9 cellular contexts compared by ENCODE assay signal in genomic region chr5:90421136-90421535, GRCh38. TPM values are rescaled to one million over a fixed set of nuclear protein-coding genes. Genes with fewer than 3 reads are reported as not detected.
A peak's percentile ranks its signal among the peaks of the same experiment; 100 is the strongest.
DNase-seq lines count a peak whose midpoint lies in the region; ATAC-seq, FAIRE-seq and TF ChIP-seq lines count a peak whose summit lies in the region.
"Had no signal": no experiment of that assay in that cellular context is flagged by ENCODE, and none has a peak within 500 bp of the region (broad histone marks: within the 10 kb centered on the region; RNA-seq: fewer than 3 reads in every experiment).

No MANE protein-coding gene starts in this region.

- H4K20me1 ChIP-seq in SK-N-SH (ENCODE audit: insufficient read depth) = no peaks in the 10 kb centered on the region

- TF ChIP-seq POLR2A in stomach (IDR thresholded peaks at IDR 0.05) = no peak

- H3K27me3 Mint-ChIP-seq in activated naive CD4-positive, alpha-beta T cell treated with anti-CD3 and anti-CD28 coated beads, Interleukin-2, amount 10 ng/mL, durations not matched to agents 7 days and 5 days = peaks cover 25% of the 10 kb centered on the region

- FAIRE-seq in HTR-8/SVneo (lab: Jason Lieb, UNC) = no peak

- no peaks in the 10 kb centered on the region for H3K79me2 ChIP-seq in SK-N-SH (ENCODE audit: insufficient read depth)

- no peak for TF ChIP-seq RAD21 in SK-N-SH (IDR thresholded peaks at IDR 0.05; ENCODE audit: low read length)

- 40% methylated on average over 4 of the region's 4 CpGs for WGBS in SK-N-SH (ENCODE audit: low lambda C conversion rate)
- WGBS in stomach, 5 donors = 17 to 31% (median 21%) methylated on average over 4 of the region's 4 CpGs

- H3K27ac Mint-ChIP-seq in activated naive CD4-positive, alpha-beta T cell treated with anti-CD3 and anti-CD28 coated beads, Interleukin-2, amount 10 ng/mL, durations not matched to agents 7 days and 5 days = no peak overlapping the region
- H3K27ac Mint-ChIP-seq: CD4-positive, alpha-beta T cell had no signal

- H3K36me3 Mint-ChIP-seq in activated naive CD4-positive, alpha-beta T cell treated with anti-CD3 and anti-CD28 coated beads, Interleukin-2, amount 10 ng/mL, durations not matched to agents 7 days and 5 days = no peaks in the 10 kb centered on the region

- no peaks in the 10 kb centered on the region for H3K9me3 Mint-ChIP-seq in activated naive CD4-positive, alpha-beta T cell treated with anti-CD3 and anti-CD28 coated beads, Interleukin-2, amount 10 ng/mL, durations not matched to agents 7 days and 5 days
- H3K9me3 Mint-ChIP-seq: CD4-positive, alpha-beta T cell had no signal

- H3K4me2 ChIP-seq in SK-N-SH = no peak overlapping the region

- POLR2A ChIA-PET in SK-N-SH (lab: Yijun Ruan, JAX) = no interaction called here

- H3K4me1 ChIP-seq in SK-N-SH (ENCODE audit: control insufficient read depth in 1 of 2, insufficient read depth in 2 of 2, low read depth in 1 of 2, low read length in 1 of 2) (no peaks in the 10 kb centered on the region), stomach (no peaks in the 10 kb centered on the region)

- H3K9ac ChIP-seq in SK-N-SH = no peak overlapping the region

- ATAC-seq in SK-N-SH treated with all-trans-retinoic acid at 6 μM for 48 hours = peak; percentile 75

- H2AFZ ChIP-seq in SK-N-SH (ENCODE audit: low read depth) = no peak overlapping the region

- H3K4me3 ChIP-seq in SK-N-SH (ENCODE audit: low read depth in 2 of 2, low read length in 1 of 2) (no peak overlapping the region), fibroblast of mammary gland (ENCODE audit: control insufficient read depth, low read depth, low read length) (no peak overlapping the region), stomach (no peak overlapping the region)

- H3F3A ChIP-seq in SK-N-SH (replicated peaks; ENCODE audit: insufficient read depth) = no peaks in the 10 kb centered on the region

- H3K9me3 ChIP-seq in SK-N-SH (no peaks in the 10 kb centered on the region), stomach (no peaks in the 10 kb centered on the region)

- H3K4me3 Mint-ChIP-seq in activated naive CD4-positive, alpha-beta T cell treated with anti-CD3 and anti-CD28 coated beads, Interleukin-2, amount 10 ng/mL, durations not matched to agents 7 days and 5 days = no peak overlapping the region
- H3K4me3 Mint-ChIP-seq: CD4-positive, alpha-beta T cell had no signal

- CTCF ChIA-PET in SK-N-SH (lab: Yijun Ruan, JAX) = interaction anchor here (0.9 to 3.1 kb wide), 6 partner anchors 9 to 363 kb away, joined by 3 to 10 read pairs (median 6); no protein-coding TSS in a partner anchor
- CTCF ChIA-PET in activated naive CD4-positive, alpha-beta T cell treated with anti-CD3 and anti-CD28 coated beads, Interleukin-2, amount 10 ng/mL, durations not matched to agents 7 days and 5 days (lab: Charles Lee) = interaction anchor here (1.5 kb wide), 1 partner anchor 16 kb away, joined by 7 read pairs; no protein-coding TSS in a partner anchor

- intact Hi-C loops in stomach (cut with DNase I; ENCODE audit: low total_unique reads) = no loop called here

- no peaks in the 10 kb centered on the region for H3K27me3 ChIP-seq in SK-N-SH (ENCODE audit: insufficient read depth)
- no peaks in the 10 kb centered on the region for H3K27me3 ChIP-seq in stomach

- H3K36me3 ChIP-seq in SK-N-SH (replicated peaks in 1 of 2; ENCODE audit: control insufficient read depth in 1 of 2, insufficient read depth in 2 of 2, low read length in 1 of 2) (no peaks in the 10 kb centered on the region), stomach (no peaks in the 10 kb centered on the region)

- TF ChIP-seq CTCF in SK-N-SH (IDR thresholded peaks at IDR 0.05) (no peak), fibroblast of mammary gland (conservative IDR thresholded peaks at IDR 0.05; ENCODE audit: control insufficient read depth, insufficient read depth, low read depth, low read length) (no peak), stomach (IDR thresholded peaks at IDR 0.05) (peak in 1 of 7 experiments; percentile 9)

- TF ChIP-seq EP300 in SK-N-SH (IDR thresholded peaks at IDR 0.05; ENCODE audit: borderline replicate concordance in 1 of 2, low read depth in 1 of 2, low read length in 1 of 2) (no peak), stomach (IDR thresholded peaks at IDR 0.05) (no peak)

- H3K9me2 ChIP-seq in SK-N-SH = no peaks in the 10 kb centered on the region

- H3K4me1 Mint-ChIP-seq in activated naive CD4-positive, alpha-beta T cell treated with anti-CD3 and anti-CD28 coated beads, Interleukin-2, amount 10 ng/mL, durations not matched to agents 7 days and 5 days = no peaks in the 10 kb centered on the region

- H3K27ac ChIP-seq in SK-N-SH (ENCODE audit: low read depth in 2 of 2, low read length in 1 of 2) (no peak overlapping the region), stomach (no peak overlapping the region)

- DNase-seq in SK-N-SH (no peak), M059J (ENCODE audit: low read depth) (peak; percentile 11), fibroblast of mammary gland (ENCODE audit: low read depth) (peak; percentile 6), stomach (peak; percentile 29), pons (ENCODE audit: low spot score) (no peak), HTR-8/SVneo (ENCODE audit: insufficient read length, low spot score) (no peak)
- DNase-seq in activated naive CD4-positive, alpha-beta T cell treated with anti-CD3 and anti-CD28 coated beads, Interleukin-2, amount 10 ng/mL, durations not matched to agents 7 days and 5 days = no peak
- DNase-seq: CD4-positive, alpha-beta T cell had no signal

TF ChIP-seq in SK-N-SH treated with all-trans-retinoic acid at 6 μM for 48 hours, 23 proteins besides CTCF, POLR2A, EP300 and RAD21 (continues in another document):
- no peak for TF ChIP-seq ISL1 (CRISPR knock-in tag; IDR thresholded peaks at IDR 0.05)
- TF ChIP-seq BACH2 (CRISPR knock-in tag; IDR thresholded peaks at IDR 0.05; ENCODE audit: borderline replicate concordance) = no peak
- TF ChIP-seq PATZ1 (CRISPR knock-in tag; IDR thresholded peaks at IDR 0.05; ENCODE audit: borderline replicate concordance) = no peak
- no peak for TF ChIP-seq OSR1 (CRISPR knock-in tag; IDR thresholded peaks at IDR 0.05)
- TF ChIP-seq RARB (CRISPR knock-in tag; IDR thresholded peaks at IDR 0.05) = no peak
- TF ChIP-seq ARNTL (CRISPR knock-in tag; IDR thresholded peaks at IDR 0.05; ENCODE audit: borderline replicate concordance, low read depth) = no peak

TF ChIP-seq in SK-N-SH, 30 proteins besides CTCF, POLR2A, EP300 and RAD21:
- TF ChIP-seq FOXJ3 (CRISPR knock-in tag; IDR thresholded peaks at IDR 0.05) (no peak), USF2 (IDR thresholded peaks at IDR 0.05; ENCODE audit: borderline replicate concordance, low read depth, low read length) (no peak)

RNA-seq across cellular contexts. Expression of gene CETN3, which starts 11.6 kb away (rescaled TPM):
- polyA plus RNA-seq in SK-N-SH (2012; rRNA removed) = 3.6 and 4.6 TPM in 2 replicates
- 5.8 and 15.9 TPM in 2 replicates for polyA plus RNA-seq in SK-N-SH (2012; cell fraction: cytosol; rRNA removed)
- polyA plus RNA-seq in SK-N-SH (2012; cell fraction: nucleus; rRNA removed) = 1.0 and 3.1 TPM in 2 replicates
- total RNA-seq in M059J (2014; rRNA removed; shearing (Covaris generic)) = 17.7 and 33.2 TPM in 2 replicates
- 10 to 100 TPM in 2 of 5 donors, 1 to 10 TPM in 2, not detected in 1; 1.8 to 22.2 (median 8.7) TPM for total RNA-seq in stomach
- 10 to 100 TPM; 15.8 to 19.9 (median 18.3) TPM for polyA plus RNA-seq in stomach

RNA-seq across cellular contexts. Expression of gene MBLAC2, which starts 53.4 kb away (rescaled TPM):
- polyA plus RNA-seq in SK-N-SH (2012; rRNA removed) (2.0 and 3.2 TPM in 2 replicates), stomach (1 to 10 TPM in 2 of 3 donors, under 1 TPM in 1; 0.87 to 1.9 (median 1.8) TPM)
- polyA plus RNA-seq in SK-N-SH (2012; cell fraction: cytosol; rRNA removed) = 3.7 and 3.9 TPM in 2 replicates
- 3.4 and 3.5 TPM in 2 replicates for polyA plus RNA-seq in SK-N-SH (2012; cell fraction: nucleus; rRNA removed)
- 2.5 and 2.6 TPM in 2 replicates for total RNA-seq in M059J (2014; rRNA removed; shearing (Covaris generic))
- total RNA-seq in stomach = 1 to 10 TPM in 3 of 5 donors, under 1 TPM in 2; under 0.01 to 4.9 (median 3.0) TPM

RNA-seq across cellular contexts. Expression of gene POLR3G, which starts 53.5 kb away (rescaled TPM):
- polyA plus RNA-seq in SK-N-SH (2012; rRNA removed) = 16.4 and 17.1 TPM in 2 replicates
- 20.8 and 21.6 TPM in 2 replicates for polyA plus RNA-seq in SK-N-SH (2012; cell fraction: cytosol; rRNA removed)
- polyA plus RNA-seq in SK-N-SH (2012; cell fraction: nucleus; rRNA removed) = 7.0 and 11.4 TPM in 2 replicates
- total RNA-seq in M059J (2014; rRNA removed; shearing (Covaris generic)) = 7.6 and 11.5 TPM in 2 replicates
- 1 to 10 TPM in 1 of 5 donors, not detected in 4; 1.1 TPM for total RNA-seq in stomach
- polyA plus RNA-seq in stomach = 1 to 10 TPM in 1 of 3 donors, under 1 TPM in 2; 0.31 to 2.4 (median 0.95) TPM

Comparison
In these comparisons a context has a peak if more than half of its experiments do, and no peak if none do; other contexts are left out.
1. DNase-seq: peak in M059J (single experiment), fibroblast of mammary gland (single experiment) and stomach (single experiment); none in SK-N-SH (single experiment), activated naive CD4-positive, alpha-beta T cell treated with anti-CD3 and anti-CD28 coated beads, Interleukin-2, amount 10 ng/mL, durations not matched to agents 7 days and 5 days (single experiment), pons (single experiment) and HTR-8/SVneo (single experiment).